ENCODE assay signal across 25 cellular contexts in the genomic region with DNA sequence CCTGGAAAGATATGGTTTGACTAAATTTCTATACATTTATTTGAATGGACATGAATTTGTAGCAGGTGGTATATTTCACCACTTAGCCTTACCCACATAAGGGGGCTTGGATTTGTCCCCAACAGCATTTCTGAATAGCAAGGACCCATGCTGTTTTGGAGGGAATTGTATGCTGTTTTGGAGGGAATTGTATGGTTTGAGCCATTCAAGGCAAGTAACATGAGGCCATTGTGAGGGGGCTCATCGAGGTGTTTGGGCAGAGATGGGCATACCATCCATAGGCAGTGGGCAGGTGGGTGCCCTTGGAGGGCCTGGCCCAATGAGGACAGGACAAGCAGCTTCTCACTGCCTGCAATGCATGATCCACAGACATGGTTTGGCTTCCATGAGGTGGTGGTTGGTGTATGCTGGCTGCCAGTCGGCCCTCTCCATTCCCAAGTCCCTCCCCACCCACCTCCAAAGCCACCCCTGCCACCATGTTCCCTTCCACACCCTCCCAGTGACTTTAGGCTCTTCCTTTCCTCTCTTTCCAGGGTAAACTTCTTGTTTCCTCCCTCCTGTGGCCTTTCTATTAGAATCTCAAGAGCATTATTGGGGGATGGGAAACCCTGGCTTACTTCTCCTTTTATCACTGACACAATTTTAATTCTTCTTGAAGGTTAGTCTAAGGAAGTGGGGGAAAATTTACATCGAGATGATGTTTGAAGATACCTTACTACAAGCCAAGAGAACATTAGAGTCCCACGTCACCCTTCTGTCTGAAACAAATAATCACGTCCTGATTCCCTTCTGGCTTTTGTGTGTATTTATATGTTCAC. TPM values are rescaled to one million over a fixed set of nuclear protein-coding genes. Genes with fewer than 3 reads are reported as not detected.
A peak's percentile ranks its signal among the peaks of the same experiment; 100 is the strongest.
DNase-seq lines count a peak whose midpoint lies in the region; ATAC-seq, FAIRE-seq and TF ChIP-seq lines count a peak whose summit lies in the region.
"Had no signal": no experiment of that assay in that cellular context is flagged by ENCODE, and none has a peak within 500 bp of the region (broad histone marks: within the 10 kb centered on the region; RNA-seq: fewer than 3 reads in every experiment).

No MANE protein-coding gene starts in this region.

- H2BK15ac ChIP-seq in IMR-90 (ENCODE audit: low read depth, low read length) = 0 out of 3 replicates have a peak overlapping the region, but pooled peaks have one; percentile 2

- H3K27me3 ChIP-seq in IMR-90 (ENCODE audit: control insufficient read depth, insufficient read depth, low read length) (no peaks in the 10 kb centered on the region), suprapubic skin (no peaks in the 10 kb centered on the region)
- H3K27me3 ChIP-seq: body of pancreas, dorsolateral prefrontal cortex, uterus had no signal

- H3K9me3 ChIP-seq in IMR-90 (ENCODE audit: control insufficient read depth, insufficient read depth, low read length) (no peaks in the 10 kb centered on the region), kidney (ENCODE audit: control insufficient read depth in 1 of 2, low read length in 2 of 2) (no peaks in the 10 kb centered on the region), suprapubic skin (no peaks in the 10 kb centered on the region)
- H3K9me3 ChIP-seq: body of pancreas, uterus had no signal

- H3K18ac ChIP-seq in IMR-90 (ENCODE audit: low read depth, low read length) = no peak overlapping the region

- no TSS peak for BruUV-seq in IMR-90 (replicated peaks; lab: Mats Ljungman, UMichigan)

- CTCF ChIA-PET in IMR-90 (lab: Yijun Ruan, JAX) = no interaction called here

- no peak overlapping the region for H2AK9ac ChIP-seq in IMR-90 (replicated peaks; ENCODE audit: low read depth, low read length, poor library complexity)

- H3K4me3 ChIP-seq in IMR-90 (ENCODE audit: insufficient read depth, low read depth, low read length) = no peak overlapping the region
- no peak overlapping the region for H3K4me3 ChIP-seq in kidney (ENCODE audit: low read length in 2 of 2)
- no peak overlapping the region for H3K4me3 ChIP-seq in suprapubic skin
- H3K4me3 ChIP-seq: body of pancreas, dorsolateral prefrontal cortex, uterus had no signal

- no peak overlapping the region; the same call in 1 of the 2 replicates for H3K4ac ChIP-seq in IMR-90 (ENCODE audit: low read depth, low read length)

- no peak for TF ChIP-seq RAD21 in IMR-90 (IDR thresholded peaks at IDR 0.05; ENCODE audit: low read length)

- FAIRE-seq in kidney (lab: Jason Lieb, UNC) = no peak

- H2BK5ac ChIP-seq in IMR-90 (ENCODE audit: low read depth, low read length, poor library complexity, severe bottlenecking) = no peak overlapping the region

- H3K79me1 ChIP-seq in IMR-90 (ENCODE audit: low read depth in 1 of 2, low read length in 2 of 2) = no peaks in the 10 kb centered on the region

- H3K9ac ChIP-seq in IMR-90 (ENCODE audit: low read depth, low read length) = no peak overlapping the region
- H3K9ac ChIP-seq in kidney (ENCODE audit: low read length in 2 of 2) = no peak overlapping the region

- H3K36me3 ChIP-seq in IMR-90 (ENCODE audit: control insufficient read depth, insufficient read depth, low read length) = no peaks in the 10 kb centered on the region
- no peaks in the 10 kb centered on the region for H3K36me3 ChIP-seq in kidney (ENCODE audit: control insufficient read depth in 1 of 2, insufficient read depth in 2 of 2, low read length in 2 of 2)
- no peaks in the 10 kb centered on the region for H3K36me3 ChIP-seq in suprapubic skin
- H3K36me3 ChIP-seq: uterus, WERI-Rb-1 had no signal

- TF ChIP-seq POLR2A in IMR-90 (IDR thresholded peaks at IDR 0.05; ENCODE audit: low read depth, low read length) (no peak), suprapubic skin (IDR thresholded peaks at IDR 0.05) (no peak)

- no peak overlapping the region for H3K4me2 ChIP-seq in IMR-90 (ENCODE audit: low read depth, low read length)

- TF ChIP-seq CTCF in IMR-90 (conservative IDR thresholded peaks at IDR 0.05; ENCODE audit: low read depth, low read length) (no peak), kidney (IDR thresholded peaks at IDR 0.05; ENCODE audit: borderline replicate concordance, extremely low read depth, insufficient read depth) (no peak), suprapubic skin (IDR thresholded peaks at IDR 0.05) (no peak)

- H3K9me1 ChIP-seq in IMR-90 (ENCODE audit: insufficient read depth, low read length) = peaks cover 3% of the 10 kb centered on the region

- H3K56ac ChIP-seq in IMR-90 (ENCODE audit: extremely low read depth, insufficient read depth, low read length) = no peak overlapping the region

- H4K8ac ChIP-seq in IMR-90 (ENCODE audit: low read depth in 2 of 2, low read length in 2 of 2) = no peak overlapping the region

- no peak overlapping the region for H2AFZ ChIP-seq in IMR-90 (replicated peaks; ENCODE audit: low read length, poor library complexity)

- DNase-seq in IMR-90 (no peak), OCI-M1 (lab: John Stamatoyannopoulos, UW) (peak; percentile 52), kidney (peak; percentile 25), suprapubic skin (ENCODE audit: low spot score in 2 of 2) (peak; percentile 28 to 35), NCI-H526 treated with DMSO at 0.1 percent for 48 hours (lab: John Stamatoyannopoulos, UW) (no peak), amniotic stem cell (lab: John Stamatoyannopoulos, UW) (no peak)
- no peak for DNase-seq in activated CD4-positive, alpha-beta T cell treated with anti-CD3 and anti-CD28 coated beads for 48 hours
- DNase-seq: activated CD8-positive, alpha-beta memory T cell treated with anti-CD3 and anti-CD28 coated beads, Interleukin-2, amount 10 ng/mL, durations not matched to agents 7 days and 5 days; activated T-cell treated with anti-CD3 and anti-CD28 coated beads, Interleukin-2, amount 50 U/mL, for 48 hours; body of pancreas; CD4-positive, alpha-beta T cell; cerebellar nuclear complex; dorsolateral prefrontal cortex; GOT3; hypothalamus; naive thymus-derived CD4-positive, alpha-beta T cell; NCI-H1436; NCI-H2081 treated with DMSO at 0.1 percent for 48 hours; NCI-H774; occipital lobe; stimulated activated CD4-positive, alpha-beta T cell treated with anti-CD3 and anti-CD28 coated beads, Interleukin-4, amount 100 ng/mL, for 1 hour; uterus; WERI-Rb-1 had no signal

- H3K27ac ChIP-seq in IMR-90 (ENCODE audit: insufficient read depth, low read length) (no peak overlapping the region), kidney (ENCODE audit: low read depth in 2 of 2, low read length in 2 of 2) (no peak overlapping the region), suprapubic skin (no peak overlapping the region)
- H3K27ac ChIP-seq: body of pancreas, dorsolateral prefrontal cortex, uterus, WERI-Rb-1 had no signal

- no peak overlapping the region for H4K91ac ChIP-seq in IMR-90 (ENCODE audit: insufficient read depth, low read depth, low read length)

- TF ChIP-seq EP300 in suprapubic skin (IDR thresholded peaks at IDR 0.05) = no peak

- dilution Hi-C loops in IMR-90 (cut with HindIII; ENCODE audit: low sequenced_read_pairs, unreplicated experiment) = no loop called here

- H3K23ac ChIP-seq in IMR-90 (ENCODE audit: low read depth, low read length) = no peak overlapping the region

- in situ Hi-C loops in IMR-90 (cut with MboI; ENCODE audit: low sequenced_read_pairs) = no loop called here

- H2BK20ac ChIP-seq in IMR-90 (ENCODE audit: low read depth, low read length) = no peak overlapping the region

- H4K20me1 ChIP-seq in IMR-90 (ENCODE audit: insufficient read depth, low read length) = no peaks in the 10 kb centered on the region

- WGBS in IMR-90 (ENCODE audit: extremely low coverage in 2 of 2, insufficient read length in 1 of 2), 2 experiments = 88% methylated on average over 1 of the region's 5 CpGs; no CpG with 5 or more reads in 1 of the 2 experiments
- WGBS in suprapubic skin = 84% methylated on average over 5 of the region's 5 CpGs

- no peak overlapping the region; the same call in 1 of the 2 replicates for H3K14ac ChIP-seq in IMR-90 (replicated peaks; ENCODE audit: low read depth, low read length)

- H2AK5ac ChIP-seq in IMR-90 (ENCODE audit: low read depth, low read length) = 0 out of 2 replicates have a peak overlapping the region, but pooled peaks have one; percentile 3

- intact Hi-C loops in IMR-90 (cut with micrococcal nuclease) (no loop called here), kidney (cut with DNase I) (no loop called here)

- H3K4me1 ChIP-seq in IMR-90 (ENCODE audit: control insufficient read depth, insufficient read depth, low read length) = peaks cover 8% of the 10 kb centered on the region
- H3K4me1 ChIP-seq in kidney (ENCODE audit: control insufficient read depth in 1 of 2, insufficient read depth in 1 of 2, low read depth in 1 of 2, low read length in 2 of 2) = no peaks in the 10 kb centered on the region
- peaks cover 17% of the 10 kb centered on the region for H3K4me1 ChIP-seq in suprapubic skin
- H3K4me1 ChIP-seq: body of pancreas had no signal

- no peak overlapping the region for H2BK120ac ChIP-seq in IMR-90 (ENCODE audit: low read depth, low read length)

- POLR2A ChIA-PET in IMR-90 (lab: Charles Lee; ENCODE audit: unreplicated experiment) = no interaction called here

- ATAC-seq in IMR-90 (ENCODE audit: low read depth) = no peak
- ATAC-seq: activated CD8-positive, alpha-beta memory T cell treated with anti-CD3 and anti-CD28 coated beads, Interleukin-2, amount 10 ng/mL, durations not matched to agents 7 days and 5 days; body of pancreas; left lobe of liver; naive thymus-derived CD4-positive, alpha-beta T cell had no signal

- no peak overlapping the region for H4K5ac ChIP-seq in IMR-90 (ENCODE audit: low read depth, low read length)

TF ChIP-seq in IMR-90, 13 proteins besides CTCF, POLR2A, EP300 and RAD21 (continues in another document):
- no peak for TF ChIP-seq CHD1 (IDR thresholded peaks at IDR 0.05; ENCODE audit: low read depth, low read length)
- no peak for TF ChIP-seq RFX5 (IDR thresholded peaks at IDR 0.05; ENCODE audit: low read depth, low read length)
- no peak for TF ChIP-seq MAFK (IDR thresholded peaks at IDR 0.05; ENCODE audit: low read depth, low read length)
- TF ChIP-seq, protein P1, sequence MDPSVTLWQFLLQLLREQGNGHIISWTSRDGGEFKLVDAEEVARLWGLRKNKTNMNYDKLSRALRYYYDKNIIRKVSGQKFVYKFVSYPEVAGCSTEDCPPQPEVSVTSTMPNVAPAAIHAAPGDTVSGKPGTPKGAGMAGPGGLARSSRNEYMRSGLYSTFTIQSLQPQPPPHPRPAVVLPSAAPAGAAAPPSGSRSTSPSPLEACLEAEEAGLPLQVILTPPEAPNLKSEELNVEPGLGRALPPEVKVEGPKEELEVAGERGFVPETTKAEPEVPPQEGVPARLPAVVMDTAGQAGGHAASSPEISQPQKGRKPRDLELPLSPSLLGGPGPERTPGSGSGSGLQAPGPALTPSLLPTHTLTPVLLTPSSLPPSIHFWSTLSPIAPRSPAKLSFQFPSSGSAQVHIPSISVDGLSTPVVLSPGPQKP (IDR thresholded peaks at IDR 0.05; ENCODE audit: borderline replicate concordance, low read depth, low read length) = no peak
- TF ChIP-seq NFE2L2 (IDR thresholded peaks at IDR 0.05; ENCODE audit: low read depth, low read length) = no peak

RNA-seq across cellular contexts. Expression of a gene that starts 13.2 kb away (rescaled TPM):
- 66.4 and 72.2 TPM in 2 replicates for total RNA-seq in IMR-90 (2012; rRNA removed)
- polyA plus RNA-seq in IMR-90 (2012; rRNA removed) = 56.7 and 63.3 TPM in 2 replicates
- polyA plus RNA-seq in IMR-90 (2012; cell fraction: cytosol; rRNA removed) = 42.0 and 49.1 TPM in 2 replicates
- polyA plus RNA-seq in IMR-90 (2012; cell fraction: nucleus; rRNA removed; ENCODE audit: low replicate concordance) = 40.5 and 49.4 TPM in 2 replicates
- 28.9 TPM for total RNA-seq in kidney
- polyA plus RNA-seq in kidney (ENCODE audit: insufficient read depth, low read depth, low replicate concordance) = 35.0 TPM
- total RNA-seq in suprapubic skin = 100 to 1,000 TPM in 1 of 4 donors, 10 to 100 TPM in 3; 63.1 to 108 (median 68.5) TPM
- total RNA-seq: OCI-LY7 had no signal
- polyA plus RNA-seq: naive thymus-derived CD4-positive, alpha-beta T cell had no signal

Comparison
In these comparisons a context has a peak if more than half of its experiments do, and no peak if none do; other contexts are left out.
1. DNase-seq: peak in OCI-M1 (single experiment), kidney (single experiment) and suprapubic skin (2 of 2); none in IMR-90 (single experiment), NCI-H526 treated with DMSO at 0.1 percent for 48 hours (single experiment), activated CD4-positive, alpha-beta T cell treated with anti-CD3 and anti-CD28 coated beads for 48 hours (single experiment) and amniotic stem cell (single experiment).